In genomic region chr3:104604326-104605010, GRCh38 we compare ENCODE assay signal across 10 cellular contexts.
A peak's percentile ranks its signal among the peaks of the same experiment; 100 is the strongest.
DNase-seq lines count a peak whose midpoint lies in the region; ATAC-seq and TF ChIP-seq lines count a peak whose summit lies in the region.
"Had no signal": no experiment of that assay in that cellular context is flagged by ENCODE, and none has a peak within 500 bp of the region (broad histone marks: within the 10 kb centered on the region; RNA-seq: fewer than 3 reads in every experiment).

No MANE protein-coding gene starts in this region.

- POLR2A ChIA-PET in A673 (lab: Charles Lee; ENCODE audit: low non-redundant PET): no interaction called here
- POLR2A ChIA-PET in SK-N-SH (lab: Yijun Ruan, JAX): no interaction called here

- no peaks in the 10 kb centered on the region for H3K27me3 ChIP-seq in A673 (replicated peaks; ENCODE audit: insufficient read depth, low read depth, low read length, poor library complexity)
- H3K27me3 ChIP-seq in SK-N-SH (ENCODE audit: insufficient read depth): no peaks in the 10 kb centered on the region

- H3K27ac ChIP-seq in A673 (ENCODE audit: low read depth, low read length, poor library complexity, severe bottlenecking): no peak overlapping the region
- H3K27ac ChIP-seq in SK-N-SH (ENCODE audit: low read depth in 2 of 2, low read length in 1 of 2): no peak overlapping the region

- H4K20me1 ChIP-seq in SK-N-SH (ENCODE audit: insufficient read depth): no peaks in the 10 kb centered on the region

- DNase-seq in A673 (ENCODE audit: low spot score): peak; percentile 37
- peak; percentile 50 for DNase-seq in HFFc6
- no peak for DNase-seq in SK-N-SH
- peak; percentile 8 for DNase-seq in glomerular visceral epithelial cell (ENCODE audit: extremely low spot score)
- DNase-seq in head of caudate nucleus: no peak
- no peak for DNase-seq in hypothalamus (lab: John Stamatoyannopoulos, UW)
- DNase-seq: activated gamma-delta T cell treated with Interleukin-2 at 50 U/mL for 16 hours, immature natural killer cell had no signal

- H3K9me3 ChIP-seq in A673 (ENCODE audit: low read depth, low read length, poor library complexity, severe bottlenecking) (no peaks in the 10 kb centered on the region), SK-N-SH (no peaks in the 10 kb centered on the region)

- no peak overlapping the region for H3K9ac ChIP-seq in SK-N-SH

- intact Hi-C loops in A673 (cut with micrococcal nuclease; ENCODE audit: unreplicated experiment): loop anchor here (10.0 kb wide), 1 partner anchor 910 kb away; no protein-coding TSS in a partner anchor
- intact Hi-C loops in head of caudate nucleus (cut with DNase I): no loop called here

- H3K79me2 ChIP-seq in SK-N-SH (ENCODE audit: insufficient read depth): no peaks in the 10 kb centered on the region

- peaks cover 8% of the 10 kb centered on the region for H3K4me1 Mint-ChIP-seq in HFFc6 (ENCODE audit: low read depth)
- H3K4me1 Mint-ChIP-seq: immature natural killer cell had no signal

- TF ChIP-seq RAD21 in SK-N-SH (IDR thresholded peaks at IDR 0.05; ENCODE audit: low read length): peak; percentile 60

- no peaks in the 10 kb centered on the region for H3K27me3 Mint-ChIP-seq in HFFc6 (ENCODE audit: insufficient read depth)

- peak; percentile 65 for TF ChIP-seq CTCF in A673 (conservative IDR thresholded peaks at IDR 0.05; ENCODE audit: low read depth, low read length)
- TF ChIP-seq CTCF in HFFc6 (IDR thresholded peaks at IDR 0.05): peak; percentile 74
- peak; percentile 51 for TF ChIP-seq CTCF in SK-N-SH (IDR thresholded peaks at IDR 0.05)

- ATAC-seq in esophagus mucosa (no peak), HG02938 (IDR thresholded peaks at IDR 0.05; ENCODE audit: unreplicated experiment) (no peak)

- H3K4me1 ChIP-seq in A673 (ENCODE audit: insufficient read depth, low read length, poor library complexity, severe bottlenecking) (no peaks in the 10 kb centered on the region), SK-N-SH (ENCODE audit: control insufficient read depth in 1 of 2, insufficient read depth in 2 of 2, low read depth in 1 of 2, low read length in 1 of 2) (no peaks in the 10 kb centered on the region)

- H3K36me3 ChIP-seq in A673 (ENCODE audit: insufficient read depth, low read length, poor library complexity, severe bottlenecking) (no peaks in the 10 kb centered on the region), SK-N-SH (replicated peaks in 1 of 2; ENCODE audit: control insufficient read depth in 1 of 2, insufficient read depth in 2 of 2, low read length in 1 of 2) (no peaks in the 10 kb centered on the region)

- no peak overlapping the region for H3K4me2 ChIP-seq in SK-N-SH

- peaks cover 5% of the 10 kb centered on the region; the same call in 1 of the 2 replicates for H3K36me3 Mint-ChIP-seq in HFFc6 (ENCODE audit: low read depth)
- H3K36me3 Mint-ChIP-seq: immature natural killer cell had no signal

- H3K27ac Mint-ChIP-seq in HFFc6: peak overlapping the region; percentile 8; the same call in 1 of the 2 replicates
- H3K27ac Mint-ChIP-seq: immature natural killer cell had no signal

- no peaks in the 10 kb centered on the region for H3F3A ChIP-seq in SK-N-SH (replicated peaks; ENCODE audit: insufficient read depth)

- WGBS in SK-N-SH (ENCODE audit: low lambda C conversion rate): 85% methylated on average over 3 of the region's 3 CpGs

- CTCF ChIA-PET in A673 (lab: Charles Lee) (interaction anchor here (1.3 kb wide), 1 partner anchor 762 kb away, joined by 3 read pairs; the partner anchor contains the start of gene ALCAM), SK-N-SH (lab: Yijun Ruan, JAX) (interaction anchor here (0.6 to 1.4 kb wide), 7 partner anchors 19 to 1930 kb away, joined by 3 to 4 read pairs (median 4); no protein-coding TSS in a partner anchor)

- no peak overlapping the region for H2AFZ ChIP-seq in SK-N-SH (ENCODE audit: low read depth)

- no peaks in the 10 kb centered on the region for H3K9me3 Mint-ChIP-seq in HFFc6

- no TSS peak for BruUV-seq in A673 (replicated peaks; lab: Mats Ljungman, UMichigan)

- H3K9me2 ChIP-seq in SK-N-SH: no peaks in the 10 kb centered on the region

- TF ChIP-seq EP300 in SK-N-SH (IDR thresholded peaks at IDR 0.05; ENCODE audit: borderline replicate concordance in 1 of 2, low read depth in 1 of 2, low read length in 1 of 2): no peak

- peak overlapping the region; percentile 66 for H3K4me3 Mint-ChIP-seq in HFFc6
- H3K4me3 Mint-ChIP-seq: immature natural killer cell had no signal

- H3K4me3 ChIP-seq in A673 (ENCODE audit: low read depth, low read length, poor library complexity, severe bottlenecking) (no peak overlapping the region), SK-N-SH (ENCODE audit: low read depth in 2 of 2, low read length in 1 of 2) (no peak overlapping the region)

TF ChIP-seq in SK-N-SH, 30 proteins besides CTCF, POLR2A, EP300 and RAD21:
- peak; percentile 25; the same call in 1 of the 2 replicates for TF ChIP-seq SMC3 (IDR thresholded peaks at IDR 0.05; ENCODE audit: low read depth, low read length)
- TF ChIP-seq, protein P1, sequence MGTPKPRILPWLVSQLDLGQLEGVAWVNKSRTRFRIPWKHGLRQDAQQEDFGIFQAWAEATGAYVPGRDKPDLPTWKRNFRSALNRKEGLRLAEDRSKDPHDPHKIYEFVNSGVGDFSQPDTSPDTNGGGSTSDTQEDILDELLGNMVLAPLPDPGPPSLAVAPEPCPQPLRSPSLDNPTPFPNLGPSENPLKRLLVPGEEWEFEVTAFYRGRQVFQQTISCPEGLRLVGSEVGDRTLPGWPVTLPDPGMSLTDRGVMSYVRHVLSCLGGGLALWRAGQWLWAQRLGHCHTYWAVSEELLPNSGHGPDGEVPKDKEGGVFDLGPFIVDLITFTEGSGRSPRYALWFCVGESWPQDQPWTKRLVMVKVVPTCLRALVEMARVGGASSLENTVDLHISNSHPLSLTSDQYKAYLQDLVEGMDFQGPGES (IDR thresholded peaks at IDR 0.05; ENCODE audit: low read depth, low read length): no peak
- no peak for TF ChIP-seq RXRA (IDR thresholded peaks at IDR 0.05; ENCODE audit: borderline replicate concordance, low read depth)
TF ChIP-seq in SK-N-SH: peak in this region for 1.

Comparison
In these comparisons a context has a peak if more than half of its experiments do, and no peak if none do; other contexts are left out.
1. DNase-seq: peak in A673 (single experiment), HFFc6 (single experiment) and glomerular visceral epithelial cell (single experiment); none in SK-N-SH (single experiment), head of caudate nucleus (0 of 42) and hypothalamus (0 of 51).
2. Peak in every context shown above with its lines, with median percentiles within 50 percentile points of each other: CTCF ChIP-seq.